ENCODE assay signal across 22 cellular contexts in the genomic region with DNA sequence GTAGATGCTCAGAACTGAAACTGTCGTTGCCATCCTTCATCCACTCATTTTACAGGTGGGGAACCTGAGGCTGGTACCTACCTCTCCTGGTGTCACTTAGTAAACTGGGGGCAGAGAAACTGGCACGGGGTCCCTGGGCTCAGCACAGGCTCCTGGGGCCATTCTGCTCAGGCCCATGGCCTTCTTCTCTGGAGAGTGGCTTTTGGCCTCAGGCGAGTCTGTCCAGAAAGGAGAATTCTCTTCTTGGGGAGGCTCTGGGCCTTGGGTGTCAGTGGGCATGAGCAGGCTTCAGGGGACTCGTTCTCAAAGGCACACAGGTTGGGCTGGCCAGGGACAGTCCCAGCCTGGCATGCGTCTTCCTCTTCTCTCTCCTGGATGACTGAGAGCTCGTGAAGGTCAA. TPM values are rescaled to one million over a fixed set of nuclear protein-coding genes. Genes with fewer than 3 reads are reported as not detected.
"Had no signal": no experiment of that assay in that cellular context is flagged by ENCODE, and none has a peak within 500 bp of the region (broad histone marks: within the 10 kb centered on the region; RNA-seq: fewer than 3 reads in every experiment).

No MANE protein-coding gene starts in this region.

- H3K36me3 Mint-ChIP-seq: activated CD4-positive, alpha-beta memory T cell treated with anti-CD3 and anti-CD28 coated beads for 36 hours; activated naive CD4-positive, alpha-beta T cell treated with anti-CD3 and anti-CD28 coated beads, Interleukin-2, amount 50 U/mL, for 72 hours; natural killer cell treated with Interleukin-12 subunit alpha and Interleukin-12 subunit beta and Interleukin-15 and Interleukin-18, amount 100 ng/mL, for 72 hours had no signal

- H3K36me3 ChIP-seq: esophagus squamous epithelium, right atrium auricular region, WERI-Rb-1 had no signal

- ATAC-seq: natural killer cell treated with Interleukin-12 subunit alpha and Interleukin-12 subunit beta and Interleukin-15 and Interleukin-18, amount 100 ng/mL, for 72 hours; stimulated activated naive CD8-positive, alpha-beta T cell treated with anti-CD3 and anti-CD28 coated beads, Interleukin-15, amount 100 ng/mL, for 72 hours; T-helper 17 cell had no signal

- H3K27ac ChIP-seq: esophagus squamous epithelium, right atrium auricular region, testis, WERI-Rb-1 had no signal

- H3K9me3 Mint-ChIP-seq: activated naive CD4-positive, alpha-beta T cell treated with anti-CD3 and anti-CD28 coated beads, Interleukin-2, amount 50 U/mL, for 72 hours; central memory CD8-positive, alpha-beta T cell had no signal

- H3K4me3 Mint-ChIP-seq: activated CD4-positive, alpha-beta memory T cell treated with anti-CD3 and anti-CD28 coated beads for 36 hours; activated CD4-positive, alpha-beta T cell treated with anti-CD3 and anti-CD28 coated beads for 36 hours; activated T-cell treated with anti-CD3 and anti-CD28 coated beads, Interleukin-2, amount 50 U/mL, for 24 hours; central memory CD8-positive, alpha-beta T cell; natural killer cell treated with Interleukin-12 subunit alpha and Interleukin-12 subunit beta and Interleukin-15 and Interleukin-18, amount 100 ng/mL, for 72 hours; stimulated activated naive CD8-positive, alpha-beta T cell treated with anti-CD3 and anti-CD28 coated beads, Interleukin-15, amount 100 ng/mL, for 72 hours; T-helper 17 cell had no signal

- H3K27me3 ChIP-seq: brain microvascular endothelial cell, esophagus squamous epithelium, right atrium auricular region, testis had no signal

- DNase-seq: activated CD4-positive, alpha-beta memory T cell treated with anti-CD3 and anti-CD28 coated beads for 36 hours; activated CD4-positive, alpha-beta T cell treated with anti-CD3 and anti-CD28 coated beads for 36 hours; activated effector memory CD4-positive, alpha-beta T cell treated with anti-CD3 and anti-CD28 coated beads, Interleukin-2, amount 50 U/mL, for 16 hours; activated T-cell treated with anti-CD3 and anti-CD28 coated beads, Interleukin-2, amount 50 U/mL, for 24 hours; amygdala; brain microvascular endothelial cell; cortex of kidney; effector CD4-positive, alpha-beta T cell; esophagus squamous epithelium; hippocampal formation; kidney glomerular epithelial cell; nucleus accumbens; small intestine; stimulated activated naive CD8-positive, alpha-beta T cell treated with anti-CD3 and anti-CD28 coated beads, Interleukin-15, amount 100 ng/mL, for 72 hours; T-helper 17 cell; testis; WERI-Rb-1 had no signal

- H3K9me3 ChIP-seq: esophagus squamous epithelium, right atrium auricular region, testis had no signal

- H3K4me1 Mint-ChIP-seq: activated CD4-positive, alpha-beta T cell treated with anti-CD3 and anti-CD28 coated beads for 36 hours; central memory CD8-positive, alpha-beta T cell; T-helper 17 cell had no signal

- H3K4me3 ChIP-seq: esophagus squamous epithelium, right atrium auricular region, testis had no signal

- H3K27me3 Mint-ChIP-seq: progenitor cell of endocrine pancreas; stimulated activated naive CD8-positive, alpha-beta T cell treated with anti-CD3 and anti-CD28 coated beads, Interleukin-15, amount 100 ng/mL, for 72 hours had no signal

- H3K27ac Mint-ChIP-seq: activated CD4-positive, alpha-beta memory T cell treated with anti-CD3 and anti-CD28 coated beads for 36 hours; activated CD4-positive, alpha-beta T cell treated with anti-CD3 and anti-CD28 coated beads for 36 hours; activated naive CD4-positive, alpha-beta T cell treated with anti-CD3 and anti-CD28 coated beads, Interleukin-2, amount 50 U/mL, for 72 hours; activated T-cell treated with anti-CD3 and anti-CD28 coated beads, Interleukin-2, amount 50 U/mL, for 24 hours; natural killer cell treated with Interleukin-12 subunit alpha and Interleukin-12 subunit beta and Interleukin-15 and Interleukin-18, amount 100 ng/mL, for 72 hours; progenitor cell of endocrine pancreas; T-helper 17 cell had no signal

RNA-seq across cellular contexts. Expression of a gene that starts 24.6 kb away (rescaled TPM):
- total RNA-seq: natural killer cell treated with Interleukin-12 subunit alpha and Interleukin-12 subunit beta and Interleukin-15 and Interleukin-18, amount 100 ng/mL, for 72 hours had no signal
